In the genomic region with DNA sequence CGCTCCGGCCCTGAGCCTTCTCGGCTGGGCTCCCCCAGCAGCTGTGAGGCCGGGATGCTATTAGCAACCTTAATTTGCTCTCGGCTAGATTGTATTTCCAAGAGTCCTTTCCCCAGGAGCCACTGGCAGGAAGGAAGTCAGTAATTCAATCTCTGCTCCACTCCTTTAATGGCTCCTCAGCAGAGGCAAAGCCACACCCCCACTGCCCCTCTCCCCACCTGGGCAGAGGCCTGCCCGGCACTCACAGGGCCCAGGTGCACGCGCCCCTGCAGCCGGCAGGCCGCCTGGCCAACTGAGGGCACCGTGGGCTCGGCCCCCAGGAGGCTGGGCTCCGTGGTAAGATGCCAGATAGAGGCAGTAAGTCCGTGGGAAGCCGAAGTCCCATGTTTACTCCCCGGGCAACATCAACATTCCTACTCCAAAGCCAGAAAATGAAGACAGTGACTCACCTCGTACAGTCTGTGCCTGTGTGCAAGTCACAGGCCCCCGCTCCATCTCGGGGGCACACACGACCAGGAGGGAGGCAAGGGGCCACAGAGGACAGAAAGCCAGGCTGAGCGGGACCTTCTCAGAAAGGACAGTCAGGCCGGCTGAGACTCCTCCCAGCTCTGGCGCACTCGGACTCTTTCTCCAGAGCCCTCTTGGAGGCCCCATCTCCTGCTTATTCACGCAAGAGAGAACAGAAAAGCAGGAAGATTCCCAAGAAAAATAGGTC, we compare ENCODE assay signal across 9 cellular contexts. TPM values are rescaled to one million over a fixed set of nuclear protein-coding genes. Genes with fewer than 3 reads are reported as not detected.
DNase-seq lines count a peak whose midpoint lies in the region; ATAC-seq and TF ChIP-seq lines count a peak whose summit lies in the region.
"Had no signal": no experiment of that assay in that cellular context is flagged by ENCODE, and none has a peak within 500 bp of the region (broad histone marks: within the 10 kb centered on the region; RNA-seq: fewer than 3 reads in every experiment).

No MANE protein-coding gene starts in this region.

- no peaks in the 10 kb centered on the region for H3K4me1 ChIP-seq in endocrine pancreas (ENCODE audit: control insufficient read depth, insufficient read depth, low read length)

- H3K27me3 ChIP-seq in endocrine pancreas (ENCODE audit: control insufficient read depth, insufficient read depth, low read length), result no peaks in the 10 kb centered on the region

- no peaks in the 10 kb centered on the region for H3K36me3 ChIP-seq in endocrine pancreas (ENCODE audit: control insufficient read depth, insufficient read depth, low read length)

- ATAC-seq in omental fat pad (ENCODE audit: low FRiP score), result peak; percentile 28
- no peak for ATAC-seq in GM21619 (IDR thresholded peaks at IDR 0.05; ENCODE audit: unreplicated experiment)

- peak; percentile 91 for DNase-seq in DMS79 treated with DMSO at 0.1 percent for 48 hours (lab: John Stamatoyannopoulos, UW)
- DNase-seq in NCI-H2171 (lab: John Stamatoyannopoulos, UW), result peak; percentile 33
- DNase-seq in omental fat pad (ENCODE audit: low spot score), result no peak
- no peak for DNase-seq in NAMALWA (ENCODE audit: low spot score)
- DNase-seq in LoVo (ENCODE audit: low spot score), result no peak
- DNase-seq in GM19238 (ENCODE audit: insufficient read length, low spot score), result no peak

- no peak overlapping the region for H3K4me3 ChIP-seq in endocrine pancreas (ENCODE audit: control insufficient read depth, insufficient read depth, low read length)

- H3K9me3 ChIP-seq in endocrine pancreas (ENCODE audit: control insufficient read depth, low read length), result no peaks in the 10 kb centered on the region

- no peak for TF ChIP-seq CTCF in omental fat pad (IDR thresholded peaks at IDR 0.05)

- H3K9ac ChIP-seq in endocrine pancreas (ENCODE audit: control insufficient read depth, insufficient read depth, low read length), result peak overlapping the region; percentile 44

RNA-seq across cellular contexts. Expression of gene IGSF9B, which starts 5.1 kb away (rescaled TPM):
- 10 to 100 TPM in 1 of 4 donors, 1 to 10 TPM in 3; 2.0 to 29.7 (median 6.6) TPM for total RNA-seq in omental fat pad
- total RNA-seq: glomerular endothelial cell had no signal

Comparison
In these comparisons a context has a peak if more than half of its experiments do, and no peak if none do; other contexts are left out.
1. DNase-seq: peak in DMS79 treated with DMSO at 0.1 percent for 48 hours (single experiment) and NCI-H2171 (single experiment); none in omental fat pad (single experiment), NAMALWA (single experiment), LoVo (single experiment) and GM19238 (single experiment).